Comparison of ENCODE assay signal across 9 cellular contexts in genomic region chr11:58513747-58514367, GRCh38. TPM values are rescaled to one million over a fixed set of nuclear protein-coding genes. Genes with fewer than 3 reads are reported as not detected.
DNase-seq lines count a peak whose midpoint lies in the region; ATAC-seq and TF ChIP-seq lines count a peak whose summit lies in the region.
"Had no signal": no experiment of that assay in that cellular context is flagged by ENCODE, and none has a peak within 500 bp of the region (broad histone marks: within the 10 kb centered on the region; RNA-seq: fewer than 3 reads in every experiment).

No MANE protein-coding gene starts in this region.

- no peak overlapping the region for H3K18ac ChIP-seq in mesendoderm (ENCODE audit: low read length)

- no peak for DNase-seq in AG04449 (ENCODE audit: low read depth, low spot score)
- peak; percentile 3 for DNase-seq in GDM1 (lab: John Stamatoyannopoulos, UW)
- DNase-seq in dorsolateral prefrontal cortex = peak in 5 of 10 donors; percentile 32 to 55 (median 42)
- DNase-seq in mesendoderm = peak; percentile 76
- no peak for DNase-seq in NCI-H774 (lab: John Stamatoyannopoulos, UW)
- DNase-seq in activated CD8-positive, alpha-beta memory T cell treated with anti-CD3 and anti-CD28 coated beads, Interleukin-2, amount 50 U/mL, for 48 hours = no peak

- H3K4me2 ChIP-seq in OCI-LY1 (ENCODE audit: low read length) (no peak overlapping the region), mesendoderm (ENCODE audit: low read length) (no peak overlapping the region)

- no CpG with 5 or more reads among the region's 5 CpGs for WGBS in mesendoderm (ENCODE audit: extremely low coverage, insufficient coverage, low lambda C conversion rate)

- POLR2A ChIA-PET in AG04449 (lab: Yijun Ruan, JAX) = interaction anchor here (0.6 to 0.7 kb wide), 2 partner anchors 130 to 713 kb away, joined by 3 to 5 read pairs; no protein-coding TSS in a partner anchor

- H3K9ac ChIP-seq in OCI-LY1 (ENCODE audit: low read length) (no peak overlapping the region), mesendoderm (ENCODE audit: low read length) (no peak overlapping the region)

- H3K23ac ChIP-seq in mesendoderm (ENCODE audit: low read length) = no peak overlapping the region

- H3K79me1 ChIP-seq in mesendoderm (ENCODE audit: low read length) = no peaks in the 10 kb centered on the region

- H3F3A ChIP-seq in OCI-LY1 (ENCODE audit: insufficient read depth, low read length) = no peaks in the 10 kb centered on the region

- H3K4ac ChIP-seq in mesendoderm (ENCODE audit: low read depth, low read length) = no peak overlapping the region

- H2AK5ac ChIP-seq in mesendoderm (ENCODE audit: low read length) = no peak overlapping the region

- no peak overlapping the region for H3K56ac ChIP-seq in mesendoderm (ENCODE audit: low read length)

- H3K4me3 ChIP-seq in AG04449 (ENCODE audit: low read depth, low read length) (no peak overlapping the region), OCI-LY1 (ENCODE audit: low read depth, low read length, poor library complexity, severe bottlenecking) (no peak overlapping the region), dorsolateral prefrontal cortex (peak overlapping the region in 1 of 59 donors; percentile 21), mesendoderm (ENCODE audit: low read length) (no peak overlapping the region)

- no peak overlapping the region for H4K5ac ChIP-seq in mesendoderm (ENCODE audit: low read length)

- H3K27me3 ChIP-seq in OCI-LY1 (ENCODE audit: insufficient read depth, low read length) (no peaks in the 10 kb centered on the region), dorsolateral prefrontal cortex (no peaks in the 10 kb centered on the region), mesendoderm (ENCODE audit: insufficient read depth, low read length, poor library complexity) (no peaks in the 10 kb centered on the region)

- intact Hi-C loops in dorsolateral prefrontal cortex (cut with DNase I) = loop anchor here (2.0 to 10.0 kb wide), 4 partner anchors 709 to 1049 kb away; partner anchors contain the start of genes BTBD18 (in 1 of the 2) and RTN4RL2 (in 1 of the 2)

- H3K9me2 ChIP-seq in OCI-LY1 (ENCODE audit: low read depth, low read length) = no peaks in the 10 kb centered on the region

- H2AFZ ChIP-seq in OCI-LY1 (ENCODE audit: low read length) = no peak overlapping the region

- no peak overlapping the region for H2BK15ac ChIP-seq in mesendoderm (replicated peaks; ENCODE audit: low read depth)

- H3K79me2 ChIP-seq in OCI-LY1 (ENCODE audit: insufficient read depth, low read length) (no peaks in the 10 kb centered on the region), mesendoderm (ENCODE audit: control insufficient read depth, insufficient read depth, low read length) (no peaks in the 10 kb centered on the region)

- H3K9me3 ChIP-seq in OCI-LY1 (ENCODE audit: low read length) = no peaks in the 10 kb centered on the region
- H3K9me3 ChIP-seq: neutrophil had no signal

- peak; percentile 48 for TF ChIP-seq CTCF in AG04449 (IDR thresholded peaks at IDR 0.05; ENCODE audit: insufficient read depth, low read length, missing control alignments)
- peak; percentile 48; the same call in 1 of the 2 replicates for TF ChIP-seq CTCF in OCI-LY1 (IDR thresholded peaks at IDR 0.05; ENCODE audit: low read length)
- TF ChIP-seq CTCF in dorsolateral prefrontal cortex (IDR thresholded peaks at IDR 0.05 in 54 of 56, conservative IDR thresholded peaks at IDR 0.05 in 2 of 56; ENCODE audit: low read depth in 1 of 56, partially characterized antibody in 56 of 56) = peak; percentile 50 to 83 (median 70)

- H3K27ac ChIP-seq in OCI-LY1 (ENCODE audit: low read depth, low read length, poor library complexity, severe bottlenecking) = no peak overlapping the region
- peak overlapping the region in 2 of 59 donors; percentile 38 to 40 for H3K27ac ChIP-seq in dorsolateral prefrontal cortex
- H3K27ac ChIP-seq in mesendoderm (ENCODE audit: low read depth, low read length) = no peak overlapping the region
- H3K27ac ChIP-seq: neutrophil had no signal

- H3K36me3 ChIP-seq in OCI-LY1 (ENCODE audit: insufficient read depth, low read length) = no peaks in the 10 kb centered on the region
- no peaks in the 10 kb centered on the region for H3K36me3 ChIP-seq in mesendoderm (ENCODE audit: control insufficient read depth, insufficient read depth, low read length)
- H3K36me3 ChIP-seq: neutrophil had no signal

- no peaks in the 10 kb centered on the region for H4K20me1 ChIP-seq in OCI-LY1 (ENCODE audit: insufficient read depth, low read length)

- no peak overlapping the region for H2BK120ac ChIP-seq in mesendoderm (ENCODE audit: low read depth, low read length)

- CTCF ChIA-PET in AG04449 (lab: Yijun Ruan, JAX) = interaction anchor here (0.6 to 6.9 kb wide), 27 partner anchors 8 to 1161 kb away, joined by 3 to 57 read pairs (median 3); partner anchors contain the start of gene BTBD18

- H3K4me1 ChIP-seq in OCI-LY1 (ENCODE audit: insufficient read depth, low read length, severe bottlenecking) = no peaks in the 10 kb centered on the region
- no peaks in the 10 kb centered on the region for H3K4me1 ChIP-seq in mesendoderm (ENCODE audit: control insufficient read depth, low read depth, low read length)

- H4K8ac ChIP-seq in mesendoderm (ENCODE audit: low read depth, low read length) = no peak overlapping the region

- peak; percentile 72 for ATAC-seq in HG02885 (IDR thresholded peaks at IDR 0.05; ENCODE audit: poor library complexity, unreplicated experiment)

- H2BK5ac ChIP-seq in mesendoderm (ENCODE audit: low read length) = no peak overlapping the region

RNA-seq across cellular contexts. Expression of gene OR5B21, which starts 6.0 kb away (rescaled TPM):
- total RNA-seq in dorsolateral prefrontal cortex = 1 to 10 TPM in 2 of 120 experiments, under 1 TPM in 13, not detected in 105; 0.44 to 1.5 (median 0.63) TPM
- not detected for polyA plus RNA-seq in mesendoderm (2013, experiment 1 of 2)
- not detected for polyA plus RNA-seq in mesendoderm (2013, experiment 2 of 2)

Comparison
In these comparisons a context has a peak if more than half of its experiments do, and no peak if none do; other contexts are left out.
1. DNase-seq: peak in GDM1 (single experiment) and mesendoderm (single experiment); none in AG04449 (single experiment), NCI-H774 (single experiment) and activated CD8-positive, alpha-beta memory T cell treated with anti-CD3 and anti-CD28 coated beads, Interleukin-2, amount 50 U/mL, for 48 hours (single experiment).
2. Peak in every context shown above with its lines, with median percentiles within 50 percentile points of each other: CTCF ChIP-seq.